ENCODE assay signal across 9 cellular contexts in genomic region chr1:109622103-109622892, GRCh38. TPM values are rescaled to one million over a fixed set of nuclear protein-coding genes. Genes with fewer than 3 reads are reported as not detected.
DNase-seq lines count a peak whose midpoint lies in the region; ATAC-seq, FAIRE-seq and TF ChIP-seq lines count a peak whose summit lies in the region.
"Had no signal": no experiment of that assay in that cellular context is flagged by ENCODE, and none has a peak within 500 bp of the region (broad histone marks: within the 10 kb centered on the region; RNA-seq: fewer than 3 reads in every experiment).

No MANE protein-coding gene starts in this region.

- H3K4me1 ChIP-seq in keratinocyte (ENCODE audit: control insufficient read depth, extremely low read depth, insufficient read depth, low read length) = peaks cover 24% of the 10 kb centered on the region

- H4K20me1 ChIP-seq in keratinocyte (ENCODE audit: control insufficient read depth, extremely low read depth, insufficient read depth, low read length) = no peaks in the 10 kb centered on the region

- peaks cover 67% of the 10 kb centered on the region for H3K4me1 Mint-ChIP-seq in activated naive CD4-positive, alpha-beta T cell treated with anti-CD3 and anti-CD28 coated beads, Interleukin-2, amount 10 ng/mL, durations not matched to agents 7 days and 5 days
- peaks cover 48% of the 10 kb centered on the region for H3K4me1 Mint-ChIP-seq in activated T-helper 2 cell treated with anti-CD3 and anti-CD28 coated beads, Interferon-gamma antibody, Interleukin-2, Interleukin-4, amounts not matched to agents 10 μg/mL and 5 μg/mL and 100 μg/mL, durations not matched to agents 14 hours and 24 hours and 36 hours (ENCODE audit: low read depth)
- H3K4me1 Mint-ChIP-seq in type B pancreatic cell (ENCODE audit: unreplicated experiment) = peaks cover 39% of the 10 kb centered on the region

- H2AFZ ChIP-seq in keratinocyte (ENCODE audit: control insufficient read depth, low read length) = no peak overlapping the region

- H3K27ac Mint-ChIP-seq in activated naive CD4-positive, alpha-beta T cell treated with anti-CD3 and anti-CD28 coated beads, Interleukin-2, amount 10 ng/mL, durations not matched to agents 7 days and 5 days = peak overlapping the region; percentile 13
- peak overlapping the region; percentile 68 for H3K27ac Mint-ChIP-seq in activated T-helper 2 cell treated with anti-CD3 and anti-CD28 coated beads, Interferon-gamma antibody, Interleukin-2, Interleukin-4, amounts not matched to agents 10 μg/mL and 5 μg/mL and 100 μg/mL, durations not matched to agents 14 hours and 24 hours and 36 hours
- peak overlapping the region; percentile 79 for H3K27ac Mint-ChIP-seq in type B pancreatic cell

- no peak overlapping the region for H3K9ac ChIP-seq in keratinocyte (ENCODE audit: control insufficient read depth, extremely low read depth, insufficient read depth, low read length)

- no peaks in the 10 kb centered on the region for H3K9me3 ChIP-seq in keratinocyte (ENCODE audit: control insufficient read depth, low read depth, low read length)
- H3K9me3 ChIP-seq: SJSA1 had no signal

- H3K36me3 Mint-ChIP-seq in activated naive CD4-positive, alpha-beta T cell treated with anti-CD3 and anti-CD28 coated beads, Interleukin-2, amount 10 ng/mL, durations not matched to agents 7 days and 5 days = peaks cover 18% of the 10 kb centered on the region
- H3K36me3 Mint-ChIP-seq in activated T-helper 2 cell treated with anti-CD3 and anti-CD28 coated beads, Interferon-gamma antibody, Interleukin-2, Interleukin-4, amounts not matched to agents 10 μg/mL and 5 μg/mL and 100 μg/mL, durations not matched to agents 14 hours and 24 hours and 36 hours (ENCODE audit: low read depth) = peaks cover 10% of the 10 kb centered on the region
- no peaks in the 10 kb centered on the region for H3K36me3 Mint-ChIP-seq in type B pancreatic cell

- peak overlapping the region; percentile 96 for H3K4me3 Mint-ChIP-seq in activated naive CD4-positive, alpha-beta T cell treated with anti-CD3 and anti-CD28 coated beads, Interleukin-2, amount 10 ng/mL, durations not matched to agents 7 days and 5 days
- peak overlapping the region; percentile 93 for H3K4me3 Mint-ChIP-seq in activated T-helper 2 cell treated with anti-CD3 and anti-CD28 coated beads, Interferon-gamma antibody, Interleukin-2, Interleukin-4, amounts not matched to agents 10 μg/mL and 5 μg/mL and 100 μg/mL, durations not matched to agents 14 hours and 24 hours and 36 hours (ENCODE audit: low read depth)
- H3K4me3 Mint-ChIP-seq in type B pancreatic cell = peak overlapping the region; percentile 98

- H3K27ac ChIP-seq in keratinocyte (ENCODE audit: control insufficient read depth, insufficient read depth, low read length) = no peak overlapping the region
- H3K27ac ChIP-seq: SJSA1 had no signal

- intact Hi-C loops in activated T-helper 2 cell treated with anti-CD3 and anti-CD28 coated beads, Interferon-gamma antibody, Interleukin-2, Interleukin-4, amounts not matched to agents 10 μg/mL and 5 μg/mL and 100 μg/mL, durations not matched to agents 14 hours and 24 hours and 36 hours (cut with micrococcal nuclease) = no loop called here

- no peak for FAIRE-seq in keratinocyte (lab: Jason Lieb, UNC)

- peak overlapping the region; percentile 99 for H3K4me2 ChIP-seq in keratinocyte (ENCODE audit: control insufficient read depth, extremely low read depth, insufficient read depth, low read depth, low read length)

- no peaks in the 10 kb centered on the region for H3K9me1 ChIP-seq in keratinocyte (ENCODE audit: control insufficient read depth, extremely low read depth, insufficient read depth, low read length)

- CTCF ChIA-PET in activated naive CD4-positive, alpha-beta T cell treated with anti-CD3 and anti-CD28 coated beads, Interleukin-2, amount 10 ng/mL, durations not matched to agents 7 days and 5 days (lab: Charles Lee) = interaction anchor here (1.2 to 3.7 kb wide), 2 partner anchors 8 to 18 kb away, joined by 4 to 34 read pairs; no protein-coding TSS in a partner anchor

- peaks cover 50% of the 10 kb centered on the region for H3K79me2 ChIP-seq in keratinocyte (ENCODE audit: control insufficient read depth, insufficient read depth, low read length)

- dilution Hi-C loops in keratinocyte (cut with MboI; ENCODE audit: extremely low pct_ligation_motif_present, low sequenced_read_pairs) = no loop called here

- no peak for ATAC-seq in HG02938 (IDR thresholded peaks at IDR 0.05; ENCODE audit: unreplicated experiment)

- peak; percentile 19 for DNase-seq in activated naive CD4-positive, alpha-beta T cell treated with anti-CD3 and anti-CD28 coated beads, Interleukin-2, amount 10 ng/mL, durations not matched to agents 7 days and 5 days
- DNase-seq in activated naive CD4-positive, alpha-beta T cell treated with anti-CD3 and anti-CD28 coated beads, Interleukin-2, amount 50 U/mL, for 16 hours = no peak
- no peak for DNase-seq in activated T-helper 2 cell treated with anti-CD3 and anti-CD28 coated beads, Interferon-gamma antibody, Interleukin-2, Interleukin-4, amounts not matched to agents 10 μg/mL and 5 μg/mL and 100 μg/mL, durations not matched to agents 14 hours and 24 hours and 36 hours (ENCODE audit: low spot score)
- no peak for DNase-seq in keratinocyte (ENCODE audit: low read depth, low spot score)
- DNase-seq in type B pancreatic cell (ENCODE audit: extremely low spot score, unreplicated experiment) = no peak
- DNase-seq in mucosa of gallbladder (ENCODE audit: low spot score) = no peak
- no peak for DNase-seq in anterior cingulate cortex (lab: John Stamatoyannopoulos, UW)

- no peaks in the 10 kb centered on the region for H3K27me3 Mint-ChIP-seq in activated naive CD4-positive, alpha-beta T cell treated with anti-CD3 and anti-CD28 coated beads, Interleukin-2, amount 10 ng/mL, durations not matched to agents 7 days and 5 days
- no peaks in the 10 kb centered on the region for H3K27me3 Mint-ChIP-seq in activated T-helper 2 cell treated with anti-CD3 and anti-CD28 coated beads, Interferon-gamma antibody, Interleukin-2, Interleukin-4, amounts not matched to agents 10 μg/mL and 5 μg/mL and 100 μg/mL, durations not matched to agents 14 hours and 24 hours and 36 hours (ENCODE audit: low read depth)
- H3K27me3 Mint-ChIP-seq in type B pancreatic cell = no peaks in the 10 kb centered on the region

- H3K27me3 ChIP-seq in keratinocyte (ENCODE audit: control insufficient read depth, extremely low read depth, insufficient read depth, low read length) = no peaks in the 10 kb centered on the region
- H3K27me3 ChIP-seq: SJSA1 had no signal

- TF ChIP-seq CTCF in keratinocyte (optimal IDR thresholded peaks at IDR 0.05 in 1 of 3, IDR thresholded peaks at IDR 0.05 in 1 of 3, conservative IDR thresholded peaks at IDR 0.05 in 1 of 3; ENCODE audit: extremely low read depth in 1 of 3, insufficient read depth in 2 of 3, low read length in 3 of 3) (no peak), type B pancreatic cell (conservative IDR thresholded peaks at IDR 0.05) (no peak)

- no peaks in the 10 kb centered on the region for H3K9me3 Mint-ChIP-seq in activated naive CD4-positive, alpha-beta T cell treated with anti-CD3 and anti-CD28 coated beads, Interleukin-2, amount 10 ng/mL, durations not matched to agents 7 days and 5 days
- H3K9me3 Mint-ChIP-seq in activated T-helper 2 cell treated with anti-CD3 and anti-CD28 coated beads, Interferon-gamma antibody, Interleukin-2, Interleukin-4, amounts not matched to agents 10 μg/mL and 5 μg/mL and 100 μg/mL, durations not matched to agents 14 hours and 24 hours and 36 hours = no peaks in the 10 kb centered on the region
- H3K9me3 Mint-ChIP-seq in type B pancreatic cell = no peaks in the 10 kb centered on the region

- H3K4me3 ChIP-seq in keratinocyte (ENCODE audit: control insufficient read depth in 2 of 3, extremely low read depth in 1 of 3, insufficient read depth in 2 of 3, low read depth in 1 of 3, low read length in 3 of 3) = no peak overlapping the region

- H3K36me3 ChIP-seq in keratinocyte (ENCODE audit: control insufficient read depth in 2 of 2, extremely low read depth in 1 of 2, insufficient read depth in 2 of 2, low read length in 2 of 2) = peaks cover 0 to 5% of the 10 kb centered on the region in 2 experiments

RNA-seq across cellular contexts. Expression of gene AMPD2, which starts 2.7 kb away (rescaled TPM):
- 77.5 and 78.4 TPM in 2 replicates for total RNA-seq in activated T-helper 2 cell treated with anti-CD3 and anti-CD28 coated beads, Interferon-gamma antibody, Interleukin-2, Interleukin-4, amounts not matched to agents 10 μg/mL and 5 μg/mL and 100 μg/mL, durations not matched to agents 14 hours and 24 hours and 36 hours
- polyA plus RNA-seq in keratinocyte = 17.6 to 23.6 TPM (median 21.4 TPM) in 3 replicates
- polyA plus RNA-seq in keratinocyte (2011; ENCODE audit: low read depth) = 8.5 TPM
- polyA plus RNA-seq in keratinocyte (2011; cell fraction: cytosol; rRNA removed) = 10.8 and 13.0 TPM in 2 replicates
- polyA plus RNA-seq in keratinocyte (2011; cell fraction: nucleus; rRNA removed) = 77.6 and 98.9 TPM in 2 replicates
- polyA plus RNA-seq in keratinocyte (2012; ENCODE audit: low replicate concordance) = 22.2 and 24.5 TPM in 2 replicates
- 30.5 to 75.5 TPM (median 37.9 TPM) in 3 replicates for polyA minus RNA-seq in keratinocyte
- polyA minus RNA-seq in keratinocyte (2011; cell fraction: cytosol; rRNA and poly(A)+ RNA removed) = 22.4 TPM
- polyA minus RNA-seq in keratinocyte (2011; cell fraction: nucleus; rRNA and poly(A)+ RNA removed) = 34.0 and 39.4 TPM in 2 replicates
- total RNA-seq in type B pancreatic cell (ENCODE audit: low replicate concordance) (71.1 and 105 TPM in 2 replicates), mucosa of gallbladder (171 TPM)

RNA-seq across cellular contexts. Expression of gene GNAT2, which starts 2.9 kb away (rescaled TPM):
- total RNA-seq in activated T-helper 2 cell treated with anti-CD3 and anti-CD28 coated beads, Interferon-gamma antibody, Interleukin-2, Interleukin-4, amounts not matched to agents 10 μg/mL and 5 μg/mL and 100 μg/mL, durations not matched to agents 14 hours and 24 hours and 36 hours = 0.18 TPM in 1 of 2 replicates, not detected in the other
- polyA plus RNA-seq in keratinocyte = 0.17 to 0.23 TPM in 2 of 3 replicates, not detected in the other
- polyA plus RNA-seq in keratinocyte (2011; ENCODE audit: low read depth) = not detected
- not detected in 2 replicates for polyA plus RNA-seq in keratinocyte (2011; cell fraction: cytosol; rRNA removed)
- polyA plus RNA-seq in keratinocyte (2011; cell fraction: nucleus; rRNA removed) = not detected in 2 replicates
- polyA plus RNA-seq in keratinocyte (2012; ENCODE audit: low replicate concordance) = not detected in 2 replicates
- not detected in 3 replicates for polyA minus RNA-seq in keratinocyte
- polyA minus RNA-seq in keratinocyte (2011; cell fraction: cytosol; rRNA and poly(A)+ RNA removed) = not detected
- polyA minus RNA-seq in keratinocyte (2011; cell fraction: nucleus; rRNA and poly(A)+ RNA removed) = not detected in 2 replicates
- total RNA-seq in type B pancreatic cell (ENCODE audit: low replicate concordance) = not detected in 2 replicates
- not detected for total RNA-seq in mucosa of gallbladder

RNA-seq across cellular contexts. Expression of gene GSTM4, which starts 33.6 kb away (rescaled TPM):
- 13.6 and 13.9 TPM in 2 replicates for total RNA-seq in activated T-helper 2 cell treated with anti-CD3 and anti-CD28 coated beads, Interferon-gamma antibody, Interleukin-2, Interleukin-4, amounts not matched to agents 10 μg/mL and 5 μg/mL and 100 μg/mL, durations not matched to agents 14 hours and 24 hours and 36 hours
- polyA plus RNA-seq in keratinocyte = 13.3 to 15.9 TPM (median 14.1 TPM) in 3 replicates
- 2.7 TPM for polyA plus RNA-seq in keratinocyte (2011; ENCODE audit: low read depth)
- polyA plus RNA-seq in keratinocyte (2011; cell fraction: cytosol; rRNA removed) = 12.6 and 13.8 TPM in 2 replicates
- polyA plus RNA-seq in keratinocyte (2011; cell fraction: nucleus; rRNA removed) = 17.8 and 22.9 TPM in 2 replicates
- 4.5 and 10.2 TPM in 2 replicates for polyA plus RNA-seq in keratinocyte (2012; ENCODE audit: low replicate concordance)
- 7.0 to 16.5 TPM (median 9.7 TPM) in 3 replicates for polyA minus RNA-seq in keratinocyte
- polyA minus RNA-seq in keratinocyte (2011; cell fraction: cytosol; rRNA and poly(A)+ RNA removed) = 10.0 TPM
- polyA minus RNA-seq in keratinocyte (2011; cell fraction: nucleus; rRNA and poly(A)+ RNA removed) = 5.3 and 10.9 TPM in 2 replicates
- total RNA-seq in type B pancreatic cell (ENCODE audit: low replicate concordance) (37.5 and 42.2 TPM in 2 replicates), mucosa of gallbladder (44.1 TPM)

RNA-seq across cellular contexts. Expression of gene GSTM2, which starts 45.6 kb away (rescaled TPM):
- total RNA-seq in activated T-helper 2 cell treated with anti-CD3 and anti-CD28 coated beads, Interferon-gamma antibody, Interleukin-2, Interleukin-4, amounts not matched to agents 10 μg/mL and 5 μg/mL and 100 μg/mL, durations not matched to agents 14 hours and 24 hours and 36 hours = 30.1 and 32.3 TPM in 2 replicates
- 11.1 to 14.9 TPM (median 14.7 TPM) in 3 replicates for polyA plus RNA-seq in keratinocyte
- polyA plus RNA-seq in keratinocyte (2011; ENCODE audit: low read depth) = 3.0 TPM
- 5.4 and 6.7 TPM in 2 replicates for polyA plus RNA-seq in keratinocyte (2011; cell fraction: cytosol; rRNA removed)
- polyA plus RNA-seq in keratinocyte (2011; cell fraction: nucleus; rRNA removed) = 48.2 and 77.6 TPM in 2 replicates
- 8.3 and 10.9 TPM in 2 replicates for polyA plus RNA-seq in keratinocyte (2012; ENCODE audit: low replicate concordance)
- 2.0 to 15.7 TPM (median 9.3 TPM) in 3 replicates for polyA minus RNA-seq in keratinocyte
- not detected for polyA minus RNA-seq in keratinocyte (2011; cell fraction: cytosol; rRNA and poly(A)+ RNA removed)
- 1.2 and 4.2 TPM in 2 replicates for polyA minus RNA-seq in keratinocyte (2011; cell fraction: nucleus; rRNA and poly(A)+ RNA removed)
- total RNA-seq in type B pancreatic cell (ENCODE audit: low replicate concordance) (26.8 and 75.6 TPM in 2 replicates), mucosa of gallbladder (69.9 TPM)

Comparison
In these comparisons a context has a peak if more than half of its experiments do, and no peak if none do; other contexts are left out.
1. H3K27ac Mint-ChIP-seq: peak in every context shown above with its lines; median percentile 79 in type B pancreatic cell; 68 in activated T-helper 2 cell treated with anti-CD3 and anti-CD28 coated beads, Interferon-gamma antibody, Interleukin-2, Interleukin-4, amounts not matched to agents 10 μg/mL and 5 μg/mL and 100 μg/mL, durations not matched to agents 14 hours and 24 hours and 36 hours; 13 in activated naive CD4-positive, alpha-beta T cell treated with anti-CD3 and anti-CD28 coated beads, Interleukin-2, amount 10 ng/mL, durations not matched to agents 7 days and 5 days.